ENCODE assay signal across 18 cellular contexts in genomic region chr15:62297933-62298332, GRCh38.
"Had no signal": no experiment of that assay in that cellular context is flagged by ENCODE, and none has a peak within 500 bp of the region (broad histone marks: within the 10 kb centered on the region; RNA-seq: fewer than 3 reads in every experiment).

No MANE protein-coding gene starts in this region.

- H3K36me3 ChIP-seq: SJSA1 had no signal

- FAIRE-seq: RCC 7860 had no signal

- H3K4me1 ChIP-seq: SJSA1 had no signal

- H3K27ac ChIP-seq: SJSA1, SK-N-MC had no signal

- H3K9me3 ChIP-seq: SJSA1 had no signal

- H3K4me3 ChIP-seq: SJSA1, SK-N-MC had no signal

- DNase-seq: KBM-7, NCI-H1048, NCI-H1105 treated with DMSO at 0.1 percent for 48 hours, NCI-H1417 treated with DMSO at 0.1 percent for 48 hours, NCI-H146, NCI-H1694 treated with DMSO at 0.1 percent for 48 hours, NCI-H1930, NCI-H2081, NCI-H2107, NCI-H2227 treated with DMSO at 0.1 percent for 48 hours, NCI-H524, NCI-H748 treated with DMSO at 0.1 percent for 48 hours, Right ventricle myocardium superior, RPMI8226, SIG-M5 had no signal
